Comparison of ENCODE assay signal across 1 cellular context in the genomic region with DNA sequence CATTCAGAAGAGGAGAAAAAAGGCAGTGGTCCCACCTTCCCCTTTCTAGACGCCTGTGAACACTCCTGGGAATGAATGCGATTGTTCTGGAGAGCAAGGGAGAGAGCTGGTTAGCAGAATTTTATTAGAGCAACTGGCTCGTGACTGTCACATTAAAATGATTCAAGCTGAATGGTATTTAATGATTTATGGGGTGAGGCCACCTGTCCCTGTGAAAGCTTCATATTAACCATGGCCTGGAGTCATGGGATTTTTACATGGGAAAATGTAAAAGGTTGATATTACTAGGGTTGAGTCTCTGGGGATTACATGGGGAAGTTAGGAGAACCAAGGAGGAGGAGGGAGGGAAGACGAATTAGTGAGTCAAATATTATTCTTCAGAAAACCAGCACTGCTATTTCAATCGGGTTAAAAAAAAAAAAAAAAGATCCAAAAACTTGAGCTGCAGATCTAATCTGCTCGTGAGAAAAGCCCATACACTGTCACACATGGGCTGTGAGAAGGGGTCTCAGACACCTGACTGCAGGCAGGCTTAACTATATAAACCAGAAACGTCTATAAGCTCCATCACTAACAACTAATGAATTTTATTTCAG.
TF ChIP-seq lines count a peak whose summit lies in the region.

No MANE protein-coding gene starts in this region.

TF ChIP-seq in HEK293, 187 proteins besides CTCF, POLR2A, EP300 and RAD21 (continued from another document and continues in another):
- TF ChIP-seq, protein P1, sequence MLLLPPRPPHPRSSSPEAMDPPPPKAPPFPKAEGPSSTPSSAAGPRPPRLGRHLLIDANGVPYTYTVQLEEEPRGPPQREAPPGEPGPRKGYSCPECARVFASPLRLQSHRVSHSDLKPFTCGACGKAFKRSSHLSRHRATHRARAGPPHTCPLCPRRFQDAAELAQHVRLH (tag by site-specific recombination; IDR thresholded peaks at IDR 0.05), result no peak
- TF ChIP-seq ZNF544 (tag by site-specific recombination; IDR thresholded peaks at IDR 0.05) (no peak), ZNF549 (tag by site-specific recombination; IDR thresholded peaks at IDR 0.05) (no peak), ZNF302 (tag by site-specific recombination; IDR thresholded peaks at IDR 0.05; ENCODE audit: low read depth) (no peak), ZNF350 (tag by site-specific recombination; IDR thresholded peaks at IDR 0.05) (no peak), ZEB2 (tag by site-specific recombination; IDR thresholded peaks at IDR 0.05) (no peak), ZNF843 (tag by site-specific recombination; IDR thresholded peaks at IDR 0.05) (peak; percentile 51; the same call in 1 of the 2 replicates), ZSCAN30 (tag by site-specific recombination; IDR thresholded peaks at IDR 0.05) (peak; percentile 71), ZNF621 (tag by site-specific recombination; IDR thresholded peaks at IDR 0.05) (no peak), ZFP37 (tag by site-specific recombination; IDR thresholded peaks at IDR 0.05) (no peak), ZNF558 (tag by site-specific recombination; IDR thresholded peaks at IDR 0.05) (no peak), ZNF121 (tag by site-specific recombination; IDR thresholded peaks at IDR 0.05) (no peak), ZBTB21 (tag by site-specific recombination; IDR thresholded peaks at IDR 0.05) (no peak), ZNF324 (tag by site-specific recombination; IDR thresholded peaks at IDR 0.05) (no peak), ZFP41 (tag by site-specific recombination; IDR thresholded peaks at IDR 0.05; ENCODE audit: borderline replicate concordance) (no peak), ZNF561 (tag by site-specific recombination; IDR thresholded peaks at IDR 0.05; ENCODE audit: borderline replicate concordance) (0 out of 2 replicates have a peak, but pooled peaks have one; percentile 47), ZNF433 (tag by site-specific recombination; IDR thresholded peaks at IDR 0.05; ENCODE audit: low read depth) (no peak), MZF1 (tag by site-specific recombination; IDR thresholded peaks at IDR 0.05; ENCODE audit: borderline replicate concordance) (0 out of 2 replicates have a peak, but pooled peaks have one; percentile 31), ZNF354C (tag by site-specific recombination; IDR thresholded peaks at IDR 0.05; ENCODE audit: borderline replicate concordance, low read depth) (no peak), ZNF394 (tag by site-specific recombination; IDR thresholded peaks at IDR 0.05; ENCODE audit: borderline replicate concordance) (no peak), ZNF623 (tag by site-specific recombination; IDR thresholded peaks at IDR 0.05) (no peak), SP3 (tag by site-specific recombination; IDR thresholded peaks at IDR 0.05) (no peak), GFI1B (tag by site-specific recombination; IDR thresholded peaks at IDR 0.05) (no peak), ZNF837 (tag by site-specific recombination; IDR thresholded peaks at IDR 0.05) (no peak), YY1 (tag by site-specific recombination; IDR thresholded peaks at IDR 0.05) (no peak)
- TF ChIP-seq, protein P2, sequence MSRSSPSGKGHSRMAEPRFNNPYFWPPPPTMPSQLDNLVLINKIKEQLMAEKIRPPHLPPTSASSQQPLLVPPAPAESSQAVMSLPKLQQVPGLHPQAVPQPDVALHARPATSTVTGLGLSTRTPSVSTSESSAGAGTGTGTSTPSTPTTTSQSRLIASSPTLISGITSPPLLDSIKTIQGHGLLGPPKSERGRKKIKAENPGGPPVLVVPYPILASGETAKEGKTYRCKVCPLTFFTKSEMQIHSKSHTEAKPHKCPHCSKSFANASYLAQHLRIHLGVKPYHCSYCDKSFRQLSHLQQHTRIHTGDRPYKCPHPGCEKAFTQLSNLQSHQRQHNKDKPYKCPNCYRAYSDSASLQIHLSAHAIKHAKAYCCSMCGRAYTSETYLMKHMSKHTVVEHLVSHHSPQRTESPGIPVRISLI (tag by site-specific recombination; IDR thresholded peaks at IDR 0.05), result no peak
- TF ChIP-seq, protein P3, sequence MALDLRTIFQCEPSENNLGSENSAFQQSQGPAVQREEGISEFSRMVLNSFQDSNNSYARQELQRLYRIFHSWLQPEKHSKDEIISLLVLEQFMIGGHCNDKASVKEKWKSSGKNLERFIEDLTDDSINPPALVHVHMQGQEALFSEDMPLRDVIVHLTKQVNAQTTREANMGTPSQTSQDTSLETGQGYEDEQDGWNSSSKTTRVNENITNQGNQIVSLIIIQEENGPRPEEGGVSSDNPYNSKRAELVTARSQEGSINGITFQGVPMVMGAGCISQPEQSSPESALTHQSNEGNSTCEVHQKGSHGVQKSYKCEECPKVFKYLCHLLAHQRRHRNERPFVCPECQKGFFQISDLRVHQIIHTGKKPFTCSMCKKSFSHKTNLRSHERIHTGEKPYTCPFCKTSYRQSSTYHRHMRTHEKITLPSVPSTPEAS (tag by site-specific recombination; IDR thresholded peaks at IDR 0.05), result no peak
- TF ChIP-seq, protein P4, sequence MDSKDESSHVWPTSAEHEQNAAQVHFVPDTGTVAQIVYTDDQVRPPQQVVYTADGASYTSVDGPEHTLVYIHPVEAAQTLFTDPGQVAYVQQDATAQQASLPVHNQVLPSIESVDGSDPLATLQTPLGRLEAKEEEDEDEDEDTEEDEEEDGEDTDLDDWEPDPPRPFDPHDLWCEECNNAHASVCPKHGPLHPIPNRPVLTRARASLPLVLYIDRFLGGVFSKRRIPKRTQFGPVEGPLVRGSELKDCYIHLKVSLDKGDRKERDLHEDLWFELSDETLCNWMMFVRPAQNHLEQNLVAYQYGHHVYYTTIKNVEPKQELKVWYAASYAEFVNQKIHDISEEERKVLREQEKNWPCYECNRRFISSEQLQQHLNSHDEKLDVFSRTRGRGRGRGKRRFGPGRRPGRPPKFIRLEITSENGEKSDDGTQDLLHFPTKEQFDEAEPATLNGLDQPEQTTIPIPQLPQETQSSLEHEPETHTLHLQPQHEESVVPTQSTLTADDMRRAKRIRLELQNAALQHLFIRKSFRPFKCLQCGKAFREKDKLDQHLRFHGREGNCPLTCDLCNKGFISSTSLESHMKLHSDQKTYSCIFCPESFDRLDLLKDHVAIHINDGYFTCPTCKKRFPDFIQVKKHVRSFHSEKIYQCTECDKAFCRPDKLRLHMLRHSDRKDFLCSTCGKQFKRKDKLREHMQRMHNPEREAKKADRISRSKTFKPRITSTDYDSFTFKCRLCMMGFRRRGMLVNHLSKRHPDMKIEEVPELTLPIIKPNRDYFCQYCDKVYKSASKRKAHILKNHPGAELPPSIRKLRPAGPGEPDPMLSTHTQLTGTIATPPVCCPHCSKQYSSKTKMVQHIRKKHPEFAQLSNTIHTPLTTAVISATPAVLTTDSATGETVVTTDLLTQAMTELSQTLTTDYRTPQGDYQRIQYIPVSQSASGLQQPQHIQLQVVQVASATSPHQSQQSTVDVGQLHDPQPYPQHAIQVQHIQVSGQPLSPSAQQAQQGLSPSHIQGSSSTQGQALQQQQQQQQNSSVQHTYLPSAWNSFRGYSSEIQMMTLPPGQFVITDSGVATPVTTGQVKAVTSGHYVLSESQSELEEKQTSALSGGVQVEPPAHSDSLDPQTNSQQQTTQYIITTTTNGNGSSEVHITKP (tag by site-specific recombination; IDR thresholded peaks at IDR 0.05), result no peak
- TF ChIP-seq, protein P5, sequence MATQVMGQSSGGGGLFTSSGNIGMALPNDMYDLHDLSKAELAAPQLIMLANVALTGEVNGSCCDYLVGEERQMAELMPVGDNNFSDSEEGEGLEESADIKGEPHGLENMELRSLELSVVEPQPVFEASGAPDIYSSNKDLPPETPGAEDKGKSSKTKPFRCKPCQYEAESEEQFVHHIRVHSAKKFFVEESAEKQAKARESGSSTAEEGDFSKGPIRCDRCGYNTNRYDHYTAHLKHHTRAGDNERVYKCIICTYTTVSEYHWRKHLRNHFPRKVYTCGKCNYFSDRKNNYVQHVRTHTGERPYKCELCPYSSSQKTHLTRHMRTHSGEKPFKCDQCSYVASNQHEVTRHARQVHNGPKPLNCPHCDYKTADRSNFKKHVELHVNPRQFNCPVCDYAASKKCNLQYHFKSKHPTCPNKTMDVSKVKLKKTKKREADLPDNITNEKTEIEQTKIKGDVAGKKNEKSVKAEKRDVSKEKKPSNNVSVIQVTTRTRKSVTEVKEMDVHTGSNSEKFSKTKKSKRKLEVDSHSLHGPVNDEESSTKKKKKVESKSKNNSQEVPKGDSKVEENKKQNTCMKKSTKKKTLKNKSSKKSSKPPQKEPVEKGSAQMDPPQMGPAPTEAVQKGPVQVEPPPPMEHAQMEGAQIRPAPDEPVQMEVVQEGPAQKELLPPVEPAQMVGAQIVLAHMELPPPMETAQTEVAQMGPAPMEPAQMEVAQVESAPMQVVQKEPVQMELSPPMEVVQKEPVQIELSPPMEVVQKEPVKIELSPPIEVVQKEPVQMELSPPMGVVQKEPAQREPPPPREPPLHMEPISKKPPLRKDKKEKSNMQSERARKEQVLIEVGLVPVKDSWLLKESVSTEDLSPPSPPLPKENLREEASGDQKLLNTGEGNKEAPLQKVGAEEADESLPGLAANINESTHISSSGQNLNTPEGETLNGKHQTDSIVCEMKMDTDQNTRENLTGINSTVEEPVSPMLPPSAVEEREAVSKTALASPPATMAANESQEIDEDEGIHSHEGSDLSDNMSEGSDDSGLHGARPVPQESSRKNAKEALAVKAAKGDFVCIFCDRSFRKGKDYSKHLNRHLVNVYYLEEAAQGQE (tag by site-specific recombination; IDR thresholded peaks at IDR 0.05), result no peak
- TF ChIP-seq, protein P6, sequence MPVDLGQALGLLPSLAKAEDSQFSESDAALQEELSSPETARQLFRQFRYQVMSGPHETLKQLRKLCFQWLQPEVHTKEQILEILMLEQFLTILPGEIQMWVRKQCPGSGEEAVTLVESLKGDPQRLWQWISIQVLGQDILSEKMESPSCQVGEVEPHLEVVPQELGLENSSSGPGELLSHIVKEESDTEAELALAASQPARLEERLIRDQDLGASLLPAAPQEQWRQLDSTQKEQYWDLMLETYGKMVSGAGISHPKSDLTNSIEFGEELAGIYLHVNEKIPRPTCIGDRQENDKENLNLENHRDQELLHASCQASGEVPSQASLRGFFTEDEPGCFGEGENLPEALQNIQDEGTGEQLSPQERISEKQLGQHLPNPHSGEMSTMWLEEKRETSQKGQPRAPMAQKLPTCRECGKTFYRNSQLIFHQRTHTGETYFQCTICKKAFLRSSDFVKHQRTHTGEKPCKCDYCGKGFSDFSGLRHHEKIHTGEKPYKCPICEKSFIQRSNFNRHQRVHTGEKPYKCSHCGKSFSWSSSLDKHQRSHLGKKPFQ (tag by site-specific recombination; IDR thresholded peaks at IDR 0.05), result 0 out of 2 replicates have a peak, but pooled peaks have one; percentile 34
- TF ChIP-seq, protein P7, sequence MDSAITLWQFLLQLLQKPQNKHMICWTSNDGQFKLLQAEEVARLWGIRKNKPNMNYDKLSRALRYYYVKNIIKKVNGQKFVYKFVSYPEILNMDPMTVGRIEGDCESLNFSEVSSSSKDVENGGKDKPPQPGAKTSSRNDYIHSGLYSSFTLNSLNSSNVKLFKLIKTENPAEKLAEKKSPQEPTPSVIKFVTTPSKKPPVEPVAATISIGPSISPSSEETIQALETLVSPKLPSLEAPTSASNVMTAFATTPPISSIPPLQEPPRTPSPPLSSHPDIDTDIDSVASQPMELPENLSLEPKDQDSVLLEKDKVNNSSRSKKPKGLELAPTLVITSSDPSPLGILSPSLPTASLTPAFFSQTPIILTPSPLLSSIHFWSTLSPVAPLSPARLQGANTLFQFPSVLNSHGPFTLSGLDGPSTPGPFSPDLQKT (IDR thresholded peaks at IDR 0.05; ENCODE audit: borderline replicate concordance, low read depth, low read length), result no peak
- TF ChIP-seq, protein P8, sequence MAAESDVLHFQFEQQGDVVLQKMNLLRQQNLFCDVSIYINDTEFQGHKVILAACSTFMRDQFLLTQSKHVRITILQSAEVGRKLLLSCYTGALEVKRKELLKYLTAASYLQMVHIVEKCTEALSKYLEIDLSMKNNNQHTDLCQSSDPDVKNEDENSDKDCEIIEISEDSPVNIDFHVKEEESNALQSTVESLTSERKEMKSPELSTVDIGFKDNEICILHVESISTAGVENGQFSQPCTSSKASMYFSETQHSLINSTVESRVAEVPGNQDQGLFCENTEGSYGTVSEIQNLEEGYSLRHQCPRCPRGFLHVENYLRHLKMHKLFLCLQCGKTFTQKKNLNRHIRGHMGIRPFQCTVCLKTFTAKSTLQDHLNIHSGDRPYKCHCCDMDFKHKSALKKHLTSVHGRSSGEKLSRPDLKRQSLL (tag by site-specific recombination; IDR thresholded peaks at IDR 0.05), result no peak
- TF ChIP-seq, protein P9, sequence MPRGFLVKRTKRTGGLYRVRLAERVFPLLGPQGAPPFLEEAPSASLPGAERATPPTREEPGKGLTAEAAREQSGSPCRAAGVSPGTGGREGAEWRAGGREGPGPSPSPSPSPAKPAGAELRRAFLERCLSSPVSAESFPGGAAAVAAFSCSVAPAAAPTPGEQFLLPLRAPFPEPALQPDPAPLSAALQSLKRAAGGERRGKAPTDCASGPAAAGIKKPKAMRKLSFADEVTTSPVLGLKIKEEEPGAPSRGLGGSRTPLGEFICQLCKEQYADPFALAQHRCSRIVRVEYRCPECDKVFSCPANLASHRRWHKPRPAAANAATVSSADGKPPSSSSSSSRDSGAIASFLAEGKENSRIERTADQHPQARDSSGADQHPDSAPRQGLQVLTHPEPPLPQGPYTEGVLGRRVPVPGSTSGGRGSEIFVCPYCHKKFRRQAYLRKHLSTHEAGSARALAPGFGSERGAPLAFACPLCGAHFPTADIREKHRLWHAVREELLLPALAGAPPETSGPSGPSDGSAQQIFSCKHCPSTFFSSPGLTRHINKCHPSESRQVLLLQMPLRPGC (tag by site-specific recombination; IDR thresholded peaks at IDR 0.05), result no peak
- TF ChIP-seq, protein P10, sequence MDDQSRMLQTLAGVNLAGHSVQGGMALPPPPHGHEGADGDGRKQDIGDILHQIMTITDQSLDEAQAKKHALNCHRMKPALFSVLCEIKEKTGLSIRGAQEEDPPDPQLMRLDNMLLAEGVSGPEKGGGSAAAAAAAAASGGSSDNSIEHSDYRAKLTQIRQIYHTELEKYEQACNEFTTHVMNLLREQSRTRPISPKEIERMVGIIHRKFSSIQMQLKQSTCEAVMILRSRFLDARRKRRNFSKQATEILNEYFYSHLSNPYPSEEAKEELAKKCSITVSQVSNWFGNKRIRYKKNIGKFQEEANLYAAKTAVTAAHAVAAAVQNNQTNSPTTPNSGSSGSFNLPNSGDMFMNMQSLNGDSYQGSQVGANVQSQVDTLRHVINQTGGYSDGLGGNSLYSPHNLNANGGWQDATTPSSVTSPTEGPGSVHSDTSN (CRISPR knock-in tag; IDR thresholded peaks at IDR 0.05), result no peak
- TF ChIP-seq, protein P11, sequence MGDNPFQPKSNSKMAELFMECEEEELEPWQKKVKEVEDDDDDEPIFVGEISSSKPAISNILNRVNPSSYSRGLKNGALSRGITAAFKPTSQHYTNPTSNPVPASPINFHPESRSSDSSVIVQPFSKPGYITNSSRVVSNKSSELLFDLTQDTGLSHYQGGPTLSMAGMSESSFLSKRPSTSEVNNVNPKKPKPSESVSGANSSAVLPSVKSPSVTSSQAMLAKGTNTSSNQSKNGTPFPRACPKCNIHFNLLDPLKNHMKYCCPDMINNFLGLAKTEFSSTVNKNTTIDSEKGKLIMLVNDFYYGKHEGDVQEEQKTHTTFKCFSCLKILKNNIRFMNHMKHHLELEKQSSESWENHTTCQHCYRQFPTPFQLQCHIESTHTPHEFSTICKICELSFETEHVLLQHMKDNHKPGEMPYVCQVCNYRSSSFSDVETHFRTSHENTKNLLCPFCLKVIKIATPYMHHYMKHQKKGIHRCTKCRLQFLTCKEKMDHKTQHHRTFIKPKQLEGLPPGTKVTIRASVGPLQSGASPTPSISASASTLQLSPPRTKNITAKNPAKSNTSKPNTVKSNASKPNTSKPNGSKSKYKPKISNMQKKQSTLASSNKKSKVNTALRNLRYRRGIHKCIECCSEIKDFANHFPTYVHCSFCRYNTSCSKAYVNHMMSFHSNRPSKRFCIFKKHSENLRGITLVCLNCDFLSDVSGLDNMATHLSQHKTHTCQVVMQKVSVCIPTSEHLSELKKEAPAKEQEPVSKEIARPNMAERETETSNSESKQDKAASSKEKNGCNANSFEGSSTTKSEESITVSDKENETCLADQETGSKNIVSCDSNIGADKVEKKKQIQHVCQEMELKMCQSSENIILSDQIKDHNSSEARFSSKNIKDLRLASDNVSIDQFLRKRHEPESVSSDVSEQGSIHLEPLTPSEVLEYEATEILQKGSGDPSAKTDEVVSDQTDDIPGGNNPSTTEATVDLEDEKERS (tag by site-specific recombination; IDR thresholded peaks at IDR 0.05), result no peak
